ENCODE assay signal across 9 cellular contexts in genomic region chr19:6828698-6829633, GRCh38. TPM values are rescaled to one million over a fixed set of nuclear protein-coding genes. Genes with fewer than 3 reads are reported as not detected.
DNase-seq lines count a peak whose midpoint lies in the region; ATAC-seq and TF ChIP-seq lines count a peak whose summit lies in the region.
"Had no signal": no experiment of that assay in that cellular context is flagged by ENCODE, and none has a peak within 500 bp of the region (broad histone marks: within the 10 kb centered on the region; RNA-seq: fewer than 3 reads in every experiment).

No MANE protein-coding gene starts in this region.

- no peaks in the 10 kb centered on the region for H3K9me3 Mint-ChIP-seq in activated CD4-positive, alpha-beta T cell treated with anti-CD3 and anti-CD28 coated beads for 36 hours (ENCODE audit: low read depth)
- H3K9me3 Mint-ChIP-seq in stimulated activated naive B cell treated with anti-CD40 and anti-IgM and Interleukin-4, amounts not matched to agents 10 μg/mL and 1 μg/mL and 100 μg/mL, for 72 hours: peaks cover 1 to 6% of the 10 kb centered on the region in 2 donors

- peaks cover 8% of the 10 kb centered on the region for H3K4me1 Mint-ChIP-seq in activated CD4-positive, alpha-beta T cell treated with anti-CD3 and anti-CD28 coated beads for 36 hours
- peaks cover 28 to 42% of the 10 kb centered on the region in 2 donors for H3K4me1 Mint-ChIP-seq in stimulated activated naive B cell treated with anti-CD40 and anti-IgM and Interleukin-4, amounts not matched to agents 10 μg/mL and 1 μg/mL and 100 μg/mL, for 72 hours

- DNase-seq in activated CD4-positive, alpha-beta T cell treated with anti-CD3 and anti-CD28 coated beads for 36 hours: peak; percentile 80
- no peak for DNase-seq in activated CD4-positive, alpha-beta T cell treated with anti-CD3 and anti-CD28 coated beads for 1 hour
- DNase-seq in SKM-1 (lab: John Stamatoyannopoulos, UW; ENCODE audit: unreplicated experiment) (peak; percentile 78), foreskin keratinocyte (peak in 1 of 2 donors; percentile 23), NCI-H187 (lab: John Stamatoyannopoulos, UW) (no peak)
- DNase-seq in stimulated activated naive B cell treated with anti-CD40 and anti-IgM and Interleukin-4, amounts not matched to agents 10 μg/mL and 1 μg/mL and 100 μg/mL, for 72 hours: peak; percentile 23

- intact Hi-C loops in activated CD4-positive, alpha-beta T cell treated with anti-CD3 and anti-CD28 coated beads for 36 hours (cut with DNase I, micrococcal nuclease): loop anchor here in 1 of 2 experiments (1.0 kb wide), 2 partner anchors 62 to 110 kb away; partner anchors contain the start of gene SH2D3A

- H3K27ac Mint-ChIP-seq in activated CD4-positive, alpha-beta T cell treated with anti-CD3 and anti-CD28 coated beads for 36 hours: peak overlapping the region; percentile 72
- peak overlapping the region; percentile 56 for H3K27ac Mint-ChIP-seq in stimulated activated naive B cell treated with anti-CD40 and anti-IgM and Interleukin-4, amounts not matched to agents 10 μg/mL and 1 μg/mL and 100 μg/mL, for 72 hours

- H3K27me3 ChIP-seq in foreskin keratinocyte: no peaks in the 10 kb centered on the region
- H3K27me3 ChIP-seq: BLaER1 treated with 17β-estradiol and CSF1 and Interleukin-3, amounts not matched to agents 10 nM and 100 nM had no signal

- POLR2A ChIA-PET in activated CD4-positive, alpha-beta T cell treated with anti-CD3 and anti-CD28 coated beads for 36 hours (lab: Charles Lee): no interaction called here

- no peak overlapping the region for H3K27ac ChIP-seq in foreskin keratinocyte
- H3K27ac ChIP-seq: BLaER1 treated with 17β-estradiol and CSF1 and Interleukin-3, amounts not matched to agents 10 nM and 100 nM had no signal

- peaks cover 71% of the 10 kb centered on the region for H3K36me3 Mint-ChIP-seq in activated CD4-positive, alpha-beta T cell treated with anti-CD3 and anti-CD28 coated beads for 36 hours (ENCODE audit: low read depth)
- peaks cover 69 to 78% of the 10 kb centered on the region in 2 donors for H3K36me3 Mint-ChIP-seq in stimulated activated naive B cell treated with anti-CD40 and anti-IgM and Interleukin-4, amounts not matched to agents 10 μg/mL and 1 μg/mL and 100 μg/mL, for 72 hours

- TF ChIP-seq CTCF in foreskin keratinocyte (conservative IDR thresholded peaks at IDR 0.05): no peak

- no peak overlapping the region for H3K4me3 Mint-ChIP-seq in activated CD4-positive, alpha-beta T cell treated with anti-CD3 and anti-CD28 coated beads for 36 hours
- H3K4me3 Mint-ChIP-seq in stimulated activated naive B cell treated with anti-CD40 and anti-IgM and Interleukin-4, amounts not matched to agents 10 μg/mL and 1 μg/mL and 100 μg/mL, for 72 hours: no peak overlapping the region

- peak; percentile 91 for ATAC-seq in activated CD4-positive, alpha-beta T cell treated with anti-CD3 and anti-CD28 coated beads for 36 hours
- ATAC-seq in foreskin keratinocyte: peak; percentile 65
- peak; percentile 68 to 71 for ATAC-seq in stimulated activated naive B cell treated with anti-CD40 and anti-IgM and Interleukin-4, amounts not matched to agents 10 μg/mL and 1 μg/mL and 100 μg/mL, for 72 hours (replicated peaks)
- ATAC-seq in HG03342 (IDR thresholded peaks at IDR 0.05; ENCODE audit: unreplicated experiment): no peak
- no peak for ATAC-seq in HG03571 (IDR thresholded peaks at IDR 0.05; ENCODE audit: unreplicated experiment)

- CTCF ChIA-PET in activated CD4-positive, alpha-beta T cell treated with anti-CD3 and anti-CD28 coated beads for 36 hours (lab: Charles Lee): no interaction called here

- H3K4me1 ChIP-seq in foreskin keratinocyte: no peaks in the 10 kb centered on the region

- no peaks in the 10 kb centered on the region for H3K27me3 Mint-ChIP-seq in activated CD4-positive, alpha-beta T cell treated with anti-CD3 and anti-CD28 coated beads for 36 hours
- H3K27me3 Mint-ChIP-seq in stimulated activated naive B cell treated with anti-CD40 and anti-IgM and Interleukin-4, amounts not matched to agents 10 μg/mL and 1 μg/mL and 100 μg/mL, for 72 hours: no peaks in the 10 kb centered on the region

RNA-seq across cellular contexts. Expression of gene VAV1, which starts 56.5 kb away (rescaled TPM):
- 10 to 100 TPM; 73.4 to 90.8 TPM for total RNA-seq in activated CD4-positive, alpha-beta T cell treated with anti-CD3 and anti-CD28 coated beads for 36 hours
- total RNA-seq in foreskin keratinocyte: 0.14 and 0.34 TPM in 2 replicates
- 0.09 and 0.15 TPM in 2 replicates for polyA plus RNA-seq in foreskin keratinocyte

RNA-seq across cellular contexts. Expression of gene ADGRE1, which starts 58.4 kb away (rescaled TPM):
- 1 to 10 TPM; 6.0 to 6.5 TPM for total RNA-seq in activated CD4-positive, alpha-beta T cell treated with anti-CD3 and anti-CD28 coated beads for 36 hours
- total RNA-seq in foreskin keratinocyte: not detected in 2 replicates
- not detected in 2 replicates for polyA plus RNA-seq in foreskin keratinocyte

Comparison
In these comparisons a context has a peak if more than half of its experiments do, and no peak if none do; other contexts are left out.
1. DNase-seq: peak in activated CD4-positive, alpha-beta T cell treated with anti-CD3 and anti-CD28 coated beads for 36 hours (single experiment), SKM-1 (single experiment) and stimulated activated naive B cell treated with anti-CD40 and anti-IgM and Interleukin-4, amounts not matched to agents 10 μg/mL and 1 μg/mL and 100 μg/mL, for 72 hours (single experiment); none in activated CD4-positive, alpha-beta T cell treated with anti-CD3 and anti-CD28 coated beads for 1 hour (single experiment) and NCI-H187 (0 of 2).
2. ATAC-seq: peak in activated CD4-positive, alpha-beta T cell treated with anti-CD3 and anti-CD28 coated beads for 36 hours (single experiment), foreskin keratinocyte (single experiment) and stimulated activated naive B cell treated with anti-CD40 and anti-IgM and Interleukin-4, amounts not matched to agents 10 μg/mL and 1 μg/mL and 100 μg/mL, for 72 hours (2 of 2); none in HG03342 (single experiment) and HG03571 (single experiment).
3. RNA of gene VAV1, which starts 56.5 kb away (total RNA-seq): 73.4 to 90.8 TPM in activated CD4-positive, alpha-beta T cell treated with anti-CD3 and anti-CD28 coated beads for 36 hours; 0.14 to 0.34 TPM in foreskin keratinocyte; every median in the first group is over 10 times any median in the second.